ENCODE assay signal across 30 cellular contexts in the genomic region with DNA sequence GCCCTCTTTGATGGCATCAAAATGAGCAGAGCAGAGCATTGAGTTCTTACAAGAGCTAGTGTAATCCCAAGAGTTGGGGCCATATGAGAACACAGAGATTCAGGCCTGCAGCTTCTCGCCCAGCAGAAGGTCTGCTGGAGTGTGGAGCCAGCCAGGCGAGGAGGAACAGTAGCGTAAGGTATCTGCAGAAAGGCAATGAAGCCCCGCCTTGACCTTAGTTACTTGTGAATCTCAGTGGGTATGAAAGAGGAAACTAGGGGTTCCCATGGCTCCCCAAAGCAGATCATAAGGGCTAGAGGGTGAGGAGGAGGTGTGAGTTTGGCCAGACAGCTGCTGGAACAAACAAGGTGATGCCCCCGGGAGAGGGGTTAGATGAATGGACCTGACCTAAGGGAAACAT. TPM values are rescaled to one million over a fixed set of nuclear protein-coding genes. Genes with fewer than 3 reads are reported as not detected.
DNase-seq lines count a peak whose midpoint lies in the region; ATAC-seq, FAIRE-seq and TF ChIP-seq lines count a peak whose summit lies in the region.
"Had no signal": no experiment of that assay in that cellular context is flagged by ENCODE, and none has a peak within 500 bp of the region (broad histone marks: within the 10 kb centered on the region; RNA-seq: fewer than 3 reads in every experiment).

No MANE protein-coding gene starts in this region.

- no peaks in the 10 kb centered on the region for H3K36me3 ChIP-seq in OCI-LY3 (replicated peaks; ENCODE audit: low read depth, low read length)
- H3K36me3 ChIP-seq in Caco-2 (ENCODE audit: control insufficient read depth, insufficient read depth, low read length): no peaks in the 10 kb centered on the region
- H3K36me3 ChIP-seq: ascending aorta, BE2C, ovary, thoracic aorta, vagina had no signal

- H4K20me1 ChIP-seq in OCI-LY3 (ENCODE audit: insufficient read depth, low read length): no peaks in the 10 kb centered on the region

- POLR2A ChIA-PET in Caco-2 (lab: Charles Lee): no interaction called here

- peak overlapping the region; percentile 6; the same call in 1 of the 2 replicates for H3K4me2 ChIP-seq in OCI-LY3 (ENCODE audit: low read length)
- H3K4me2 ChIP-seq: KMS-11 had no signal

- no peaks in the 10 kb centered on the region for H3K4me1 Mint-ChIP-seq in Caco-2 (ENCODE audit: low read depth, unreplicated experiment)
- H3K4me1 Mint-ChIP-seq in type B pancreatic cell (ENCODE audit: unreplicated experiment): no peaks in the 10 kb centered on the region
- H3K4me1 Mint-ChIP-seq: activated naive CD8-positive, alpha-beta T cell treated with anti-CD3 and anti-CD28 coated beads for 36 hours had no signal

- H3K27ac Mint-ChIP-seq in Caco-2 (ENCODE audit: unreplicated experiment) (no peak overlapping the region), type B pancreatic cell (no peak overlapping the region)
- H3K27ac Mint-ChIP-seq: activated CD4-positive, alpha-beta memory T cell treated with anti-CD3 and anti-CD28 coated beads, Interleukin-2, amount 10 ng/mL, durations not matched to agents 7 days and 5 days; activated naive CD8-positive, alpha-beta T cell treated with anti-CD3 and anti-CD28 coated beads for 36 hours; activated T-helper 2 cell treated with anti-CD3 and anti-CD28 coated beads, Interferon-gamma antibody, Interleukin-2, Interleukin-4, amounts not matched to agents 10 μg/mL and 5 μg/mL and 100 μg/mL, durations not matched to agents 14 hours and 24 hours and 36 hours; nephron progenitor cell had no signal

- DNase-seq in GM13977 (ENCODE audit: low spot score) (peak; percentile 29), GM19239 (ENCODE audit: insufficient read length, low spot score) (peak; percentile 6), middle frontal gyrus (ENCODE audit: extremely low spot score, low spot score) (no peak), Caco-2 (no peak), type B pancreatic cell (ENCODE audit: extremely low spot score, unreplicated experiment) (no peak)
- no peak for DNase-seq in central memory CD4-positive, alpha-beta T cell
- DNase-seq: activated CD4-positive, alpha-beta memory T cell treated with anti-CD3 and anti-CD28 coated beads, Interleukin-2, amount 10 ng/mL, durations not matched to agents 7 days and 5 days; activated naive CD8-positive, alpha-beta T cell treated with anti-CD3 and anti-CD28 coated beads for 36 hours; BE2C; caudate nucleus; DMS79; GF-D8; left ventricle myocardium superior; NCI-H1694; NCI-H526 treated with DMSO at 0.1 percent for 48 hours; nephron progenitor cell; ovary; stimulated activated CD4-positive, alpha-beta T cell treated with anti-CD3 and anti-CD28 coated beads, Interleukin-4, amount 100 ng/mL, for 1 hour; stimulated activated naive CD4-positive, alpha-beta T cell had no signal

- H3K27me3 Mint-ChIP-seq in Caco-2 (ENCODE audit: insufficient read depth, unreplicated experiment) (peaks cover 19% of the 10 kb centered on the region), type B pancreatic cell (peaks cover 38% of the 10 kb centered on the region)

- H3K27me3 ChIP-seq in OCI-LY3 (ENCODE audit: low read depth, low read length) (peaks cover 46% of the 10 kb centered on the region), Caco-2 (replicated peaks; ENCODE audit: control insufficient read depth, insufficient read depth, low read length) (peaks cover 1% of the 10 kb centered on the region; the same call in 1 of the 2 replicates)
- H3K27me3 ChIP-seq: ascending aorta, ovary, vagina had no signal

- H3K9me3 ChIP-seq in OCI-LY3 (ENCODE audit: insufficient read depth, low read length) (no peaks in the 10 kb centered on the region), Caco-2 (no peaks in the 10 kb centered on the region)
- H3K9me3 ChIP-seq: ascending aorta, BE2C, ovary, thoracic aorta, vagina had no signal

- H3K9me3 Mint-ChIP-seq in Caco-2 (ENCODE audit: unreplicated experiment): no peaks in the 10 kb centered on the region
- H3K9me3 Mint-ChIP-seq in type B pancreatic cell: no peaks in the 10 kb centered on the region
- H3K9me3 Mint-ChIP-seq: activated CD4-positive, alpha-beta memory T cell treated with anti-CD3 and anti-CD28 coated beads, Interleukin-2, amount 10 ng/mL, durations not matched to agents 7 days and 5 days; activated naive CD8-positive, alpha-beta T cell treated with anti-CD3 and anti-CD28 coated beads for 36 hours; activated T-helper 2 cell treated with anti-CD3 and anti-CD28 coated beads, Interferon-gamma antibody, Interleukin-2, Interleukin-4, amounts not matched to agents 10 μg/mL and 5 μg/mL and 100 μg/mL, durations not matched to agents 14 hours and 24 hours and 36 hours; nephron progenitor cell had no signal

- H3K4me3 ChIP-seq in OCI-LY3 (ENCODE audit: low read length) (no peak overlapping the region), Caco-2 (ENCODE audit: low read depth, low read length) (no peak overlapping the region)
- H3K4me3 ChIP-seq: ascending aorta, ovary, thoracic aorta, vagina had no signal

- H3K79me2 ChIP-seq in OCI-LY3 (ENCODE audit: low read length): no peaks in the 10 kb centered on the region

- H3K9ac ChIP-seq in OCI-LY3 (ENCODE audit: low read length): no peak overlapping the region
- H3K9ac ChIP-seq: KMS-11 had no signal

- TF ChIP-seq CTCF in GM13977 (IDR thresholded peaks at IDR 0.05; ENCODE audit: extremely low read depth, insufficient read depth, missing control alignments) (no peak), OCI-LY3 (IDR thresholded peaks at IDR 0.05; ENCODE audit: low read depth, low read length) (no peak), Caco-2 (IDR thresholded peaks at IDR 0.05; ENCODE audit: insufficient read depth in 1 of 2, low read depth in 1 of 2, low read length in 1 of 2, severe bottlenecking in 1 of 2, unreplicated experiment in 1 of 2) (no peak), type B pancreatic cell (conservative IDR thresholded peaks at IDR 0.05) (no peak)

- H2AFZ ChIP-seq in OCI-LY3 (ENCODE audit: low read depth, low read length): no peak overlapping the region

- H3K36me3 Mint-ChIP-seq in Caco-2 (ENCODE audit: insufficient read depth, unreplicated experiment) (no peaks in the 10 kb centered on the region), type B pancreatic cell (no peaks in the 10 kb centered on the region)
- H3K36me3 Mint-ChIP-seq: activated naive CD8-positive, alpha-beta T cell treated with anti-CD3 and anti-CD28 coated beads for 36 hours had no signal

- intact Hi-C loops in Caco-2 (cut with micrococcal nuclease; ENCODE audit: unreplicated experiment): no loop called here

- H3K27ac ChIP-seq in OCI-LY3 (ENCODE audit: low read length): no peak overlapping the region
- H3K27ac ChIP-seq: ascending aorta, KMS-11, ovary, thoracic aorta, vagina had no signal

- H3K4me3 Mint-ChIP-seq in Caco-2 (ENCODE audit: unreplicated experiment): no peak overlapping the region
- no peak overlapping the region for H3K4me3 Mint-ChIP-seq in type B pancreatic cell
- H3K4me3 Mint-ChIP-seq: activated CD4-positive, alpha-beta memory T cell treated with anti-CD3 and anti-CD28 coated beads, Interleukin-2, amount 10 ng/mL, durations not matched to agents 7 days and 5 days; activated naive CD8-positive, alpha-beta T cell treated with anti-CD3 and anti-CD28 coated beads for 36 hours; nephron progenitor cell had no signal

- no peak for FAIRE-seq in GM19239 (lab: Jason Lieb, UNC)
- FAIRE-seq: H54, islet of Langerhans, RCC 7860 had no signal

- in situ Hi-C loops in GM13977 (cut with MboI; ENCODE audit: low pct_unique_long_range_greater_than_20kb, low sequenced_read_pairs, unreplicated experiment): no loop called here

- no TSS peak for BruUV-seq in Caco-2 (replicated peaks; lab: Mats Ljungman, UMichigan)

- peak; percentile 64 for ATAC-seq in HG02798 (IDR thresholded peaks at IDR 0.05; ENCODE audit: poor library complexity, unreplicated experiment)
- ATAC-seq: activated CD4-positive, CD25-positive, alpha-beta regulatory T cell treated with anti-CD3 and anti-CD28 coated beads, Interleukin-2, amount 50 U/mL, for 24 hours; left ventricle myocardium superior had no signal

- H3K4me1 ChIP-seq in OCI-LY3 (ENCODE audit: low read length): peaks cover 15% of the 10 kb centered on the region
- no peaks in the 10 kb centered on the region for H3K4me1 ChIP-seq in Caco-2
- H3K4me1 ChIP-seq: ascending aorta, BE2C, vagina had no signal

- CTCF ChIA-PET in Caco-2 (lab: Charles Lee): no interaction called here

RNA-seq across cellular contexts. Expression of gene SLC8A3, which starts 49.4 kb away (rescaled TPM):
- total RNA-seq in Caco-2 (2022): not detected in 2 replicates
- total RNA-seq in type B pancreatic cell (ENCODE audit: low replicate concordance): 1.3 and 7.8 TPM in 2 replicates
- total RNA-seq: ascending aorta had no signal

Comparison
In these comparisons a context has a peak if more than half of its experiments do, and no peak if none do; other contexts are left out.
1. DNase-seq: peak in GM13977 (single experiment) and GM19239 (single experiment); none in central memory CD4-positive, alpha-beta T cell (single experiment), middle frontal gyrus (single experiment), Caco-2 (0 of 2) and type B pancreatic cell (single experiment).